In the genomic region with DNA sequence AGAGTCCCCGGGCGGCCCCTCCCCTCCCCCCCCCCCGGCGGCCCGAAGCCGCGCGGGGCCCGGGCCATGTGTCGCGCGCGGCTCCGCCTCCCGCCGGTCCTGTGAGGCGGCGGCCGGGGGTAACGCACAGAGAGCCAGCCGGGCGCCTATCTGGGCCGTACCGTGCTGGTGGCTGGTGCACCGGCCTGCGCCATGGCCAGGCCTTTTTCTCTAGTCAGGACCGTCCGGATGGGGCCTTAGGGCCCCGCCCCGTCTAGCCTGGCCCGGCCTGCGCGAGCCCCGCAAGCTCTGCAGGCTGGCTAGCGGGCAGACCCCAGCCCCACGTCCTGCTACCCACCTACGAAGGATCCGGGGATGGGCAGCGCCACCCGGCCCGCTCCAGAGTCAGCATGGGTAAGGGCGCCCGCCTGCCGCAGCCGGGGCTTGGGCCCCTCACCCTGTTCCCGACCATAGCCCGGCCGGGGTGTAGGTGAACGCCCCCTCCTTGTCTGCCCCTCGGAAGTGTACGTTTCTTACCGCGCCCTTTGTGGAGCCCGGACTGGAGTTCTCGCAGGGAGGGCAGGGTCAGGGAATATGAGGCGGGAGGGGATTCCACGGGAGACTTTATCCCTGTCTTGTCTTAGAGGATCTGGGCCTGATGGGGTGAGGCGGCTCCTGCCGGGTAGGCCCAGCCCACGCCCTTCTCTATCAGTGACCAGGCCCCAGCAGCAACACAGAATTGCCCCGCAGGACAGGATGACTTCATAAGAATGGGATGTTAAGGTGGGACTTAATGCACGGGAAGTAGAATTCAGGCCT, we compare ENCODE assay signal across 1 cellular context.
TF ChIP-seq lines count a peak whose summit lies in the region.

A gene with protein sequence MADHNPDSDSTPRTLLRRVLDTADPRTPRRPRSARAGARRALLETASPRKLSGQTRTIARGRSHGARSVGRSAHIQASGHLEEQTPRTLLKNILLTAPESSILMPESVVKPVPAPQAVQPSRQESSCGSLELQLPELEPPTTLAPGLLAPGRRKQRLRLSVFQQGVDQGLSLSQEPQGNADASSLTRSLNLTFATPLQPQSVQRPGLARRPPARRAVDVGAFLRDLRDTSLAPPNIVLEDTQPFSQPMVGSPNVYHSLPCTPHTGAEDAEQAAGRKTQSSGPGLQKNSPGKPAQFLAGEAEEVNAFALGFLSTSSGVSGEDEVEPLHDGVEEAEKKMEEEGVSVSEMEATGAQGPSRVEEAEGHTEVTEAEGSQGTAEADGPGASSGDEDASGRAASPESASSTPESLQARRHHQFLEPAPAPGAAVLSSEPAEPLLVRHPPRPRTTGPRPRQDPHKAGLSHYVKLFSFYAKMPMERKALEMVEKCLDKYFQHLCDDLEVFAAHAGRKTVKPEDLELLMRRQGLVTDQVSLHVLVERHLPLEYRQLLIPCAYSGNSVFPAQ (minus strand): TSS at position 630 of the 798 bp plus-strand sequence. CDS start 13,834 bp downstream, outside the sequence.

TF ChIP-seq in K562, 482 proteins besides CTCF, POLR2A, EP300 and RAD21 (continued from another document and continues in another):
- TF ChIP-seq, protein P1, sequence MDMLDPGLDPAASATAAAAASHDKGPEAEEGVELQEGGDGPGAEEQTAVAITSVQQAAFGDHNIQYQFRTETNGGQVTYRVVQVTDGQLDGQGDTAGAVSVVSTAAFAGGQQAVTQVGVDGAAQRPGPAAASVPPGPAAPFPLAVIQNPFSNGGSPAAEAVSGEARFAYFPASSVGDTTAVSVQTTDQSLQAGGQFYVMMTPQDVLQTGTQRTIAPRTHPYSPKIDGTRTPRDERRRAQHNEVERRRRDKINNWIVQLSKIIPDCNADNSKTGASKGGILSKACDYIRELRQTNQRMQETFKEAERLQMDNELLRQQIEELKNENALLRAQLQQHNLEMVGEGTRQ (CRISPR knock-in tag; IDR thresholded peaks at IDR 0.05) = no peak
- TF ChIP-seq ILF3 (IDR thresholded peaks at IDR 0.05; ENCODE audit: borderline replicate concordance) (no peak), ZNF695 (CRISPR knock-in tag; IDR thresholded peaks at IDR 0.05) (no peak), PHF8 (IDR thresholded peaks at IDR 0.05; ENCODE audit: borderline replicate concordance, low read length) (peak; percentile 53; the same call in 1 of the 2 replicates), TCF7 (IDR thresholded peaks at IDR 0.05; ENCODE audit: borderline replicate concordance) (no peak), CCNT2 (IDR thresholded peaks at IDR 0.05; ENCODE audit: borderline replicate concordance, extremely low read depth, insufficient read length, low read depth, low read length) (peak; percentile 25), HDAC6 (IDR thresholded peaks at IDR 0.05; ENCODE audit: low read depth, low read length) (no peak), PCBP2 (IDR thresholded peaks at IDR 0.05; ENCODE audit: low read depth, low read length, poor library complexity, severe bottlenecking) (no peak), ZNF589 (CRISPR knock-in tag; IDR thresholded peaks at IDR 0.05; ENCODE audit: low read depth) (no peak), POLR2H (tag; IDR thresholded peaks at IDR 0.05; ENCODE audit: low read depth) (no peak), SMAD2 (IDR thresholded peaks at IDR 0.05; ENCODE audit: low read depth, low read length) (no peak), SUPT5H (IDR thresholded peaks at IDR 0.05) (peak; percentile 28; the same call in 1 of the 2 replicates), KLF1 (tag; IDR thresholded peaks at IDR 0.05) (no peak)
- TF ChIP-seq, protein P2, sequence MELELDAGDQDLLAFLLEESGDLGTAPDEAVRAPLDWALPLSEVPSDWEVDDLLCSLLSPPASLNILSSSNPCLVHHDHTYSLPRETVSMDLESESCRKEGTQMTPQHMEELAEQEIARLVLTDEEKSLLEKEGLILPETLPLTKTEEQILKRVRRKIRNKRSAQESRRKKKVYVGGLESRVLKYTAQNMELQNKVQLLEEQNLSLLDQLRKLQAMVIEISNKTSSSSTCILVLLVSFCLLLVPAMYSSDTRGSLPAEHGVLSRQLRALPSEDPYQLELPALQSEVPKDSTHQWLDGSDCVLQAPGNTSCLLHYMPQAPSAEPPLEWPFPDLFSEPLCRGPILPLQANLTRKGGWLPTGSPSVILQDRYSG (tag; conservative IDR thresholded peaks at IDR 0.05; ENCODE audit: low read depth) = no peak
- TF ChIP-seq, protein P3, sequence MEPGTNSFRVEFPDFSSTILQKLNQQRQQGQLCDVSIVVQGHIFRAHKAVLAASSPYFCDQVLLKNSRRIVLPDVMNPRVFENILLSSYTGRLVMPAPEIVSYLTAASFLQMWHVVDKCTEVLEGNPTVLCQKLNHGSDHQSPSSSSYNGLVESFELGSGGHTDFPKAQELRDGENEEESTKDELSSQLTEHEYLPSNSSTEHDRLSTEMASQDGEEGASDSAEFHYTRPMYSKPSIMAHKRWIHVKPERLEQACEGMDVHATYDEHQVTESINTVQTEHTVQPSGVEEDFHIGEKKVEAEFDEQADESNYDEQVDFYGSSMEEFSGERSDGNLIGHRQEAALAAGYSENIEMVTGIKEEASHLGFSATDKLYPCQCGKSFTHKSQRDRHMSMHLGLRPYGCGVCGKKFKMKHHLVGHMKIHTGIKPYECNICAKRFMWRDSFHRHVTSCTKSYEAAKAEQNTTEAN (CRISPR knock-in tag; IDR thresholded peaks at IDR 0.05) = 0 out of 2 replicates have a peak, but pooled peaks have one; percentile 45
- TF ChIP-seq, protein P4, sequence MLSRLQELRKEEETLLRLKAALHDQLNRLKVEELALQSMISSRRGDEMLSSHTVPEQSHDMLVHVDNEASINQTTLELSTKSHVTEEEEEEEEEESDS (CRISPR knock-in tag; IDR thresholded peaks at IDR 0.05) = no peak
- TF ChIP-seq, protein P5, sequence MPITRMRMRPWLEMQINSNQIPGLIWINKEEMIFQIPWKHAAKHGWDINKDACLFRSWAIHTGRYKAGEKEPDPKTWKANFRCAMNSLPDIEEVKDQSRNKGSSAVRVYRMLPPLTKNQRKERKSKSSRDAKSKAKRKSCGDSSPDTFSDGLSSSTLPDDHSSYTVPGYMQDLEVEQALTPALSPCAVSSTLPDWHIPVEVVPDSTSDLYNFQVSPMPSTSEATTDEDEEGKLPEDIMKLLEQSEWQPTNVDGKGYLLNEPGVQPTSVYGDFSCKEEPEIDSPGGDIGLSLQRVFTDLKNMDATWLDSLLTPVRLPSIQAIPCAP (CRISPR knock-in tag; IDR thresholded peaks at IDR 0.05; ENCODE audit: borderline replicate concordance) = no peak
- TF ChIP-seq, protein P6, sequence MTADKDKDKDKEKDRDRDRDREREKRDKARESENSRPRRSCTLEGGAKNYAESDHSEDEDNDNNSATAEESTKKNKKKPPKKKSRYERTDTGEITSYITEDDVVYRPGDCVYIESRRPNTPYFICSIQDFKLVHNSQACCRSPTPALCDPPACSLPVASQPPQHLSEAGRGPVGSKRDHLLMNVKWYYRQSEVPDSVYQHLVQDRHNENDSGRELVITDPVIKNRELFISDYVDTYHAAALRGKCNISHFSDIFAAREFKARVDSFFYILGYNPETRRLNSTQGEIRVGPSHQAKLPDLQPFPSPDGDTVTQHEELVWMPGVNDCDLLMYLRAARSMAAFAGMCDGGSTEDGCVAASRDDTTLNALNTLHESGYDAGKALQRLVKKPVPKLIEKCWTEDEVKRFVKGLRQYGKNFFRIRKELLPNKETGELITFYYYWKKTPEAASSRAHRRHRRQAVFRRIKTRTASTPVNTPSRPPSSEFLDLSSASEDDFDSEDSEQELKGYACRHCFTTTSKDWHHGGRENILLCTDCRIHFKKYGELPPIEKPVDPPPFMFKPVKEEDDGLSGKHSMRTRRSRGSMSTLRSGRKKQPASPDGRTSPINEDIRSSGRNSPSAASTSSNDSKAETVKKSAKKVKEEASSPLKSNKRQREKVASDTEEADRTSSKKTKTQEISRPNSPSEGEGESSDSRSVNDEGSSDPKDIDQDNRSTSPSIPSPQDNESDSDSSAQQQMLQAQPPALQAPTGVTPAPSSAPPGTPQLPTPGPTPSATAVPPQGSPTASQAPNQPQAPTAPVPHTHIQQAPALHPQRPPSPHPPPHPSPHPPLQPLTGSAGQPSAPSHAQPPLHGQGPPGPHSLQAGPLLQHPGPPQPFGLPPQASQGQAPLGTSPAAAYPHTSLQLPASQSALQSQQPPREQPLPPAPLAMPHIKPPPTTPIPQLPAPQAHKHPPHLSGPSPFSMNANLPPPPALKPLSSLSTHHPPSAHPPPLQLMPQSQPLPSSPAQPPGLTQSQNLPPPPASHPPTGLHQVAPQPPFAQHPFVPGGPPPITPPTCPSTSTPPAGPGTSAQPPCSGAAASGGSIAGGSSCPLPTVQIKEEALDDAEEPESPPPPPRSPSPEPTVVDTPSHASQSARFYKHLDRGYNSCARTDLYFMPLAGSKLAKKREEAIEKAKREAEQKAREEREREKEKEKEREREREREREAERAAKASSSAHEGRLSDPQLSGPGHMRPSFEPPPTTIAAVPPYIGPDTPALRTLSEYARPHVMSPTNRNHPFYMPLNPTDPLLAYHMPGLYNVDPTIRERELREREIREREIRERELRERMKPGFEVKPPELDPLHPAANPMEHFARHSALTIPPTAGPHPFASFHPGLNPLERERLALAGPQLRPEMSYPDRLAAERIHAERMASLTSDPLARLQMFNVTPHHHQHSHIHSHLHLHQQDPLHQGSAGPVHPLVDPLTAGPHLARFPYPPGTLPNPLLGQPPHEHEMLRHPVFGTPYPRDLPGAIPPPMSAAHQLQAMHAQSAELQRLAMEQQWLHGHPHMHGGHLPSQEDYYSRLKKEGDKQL (CRISPR knock-in tag; IDR thresholded peaks at IDR 0.05; ENCODE audit: borderline replicate concordance) = no peak
- TF ChIP-seq, protein P7, sequence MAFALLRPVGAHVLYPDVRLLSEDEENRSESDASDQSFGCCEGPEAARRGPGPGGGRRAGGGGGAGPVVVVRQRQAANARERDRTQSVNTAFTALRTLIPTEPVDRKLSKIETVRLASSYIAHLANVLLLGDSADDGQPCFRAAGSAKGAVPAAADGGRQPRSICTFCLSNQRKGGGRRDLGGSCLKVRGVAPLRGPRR (CRISPR knock-in tag; IDR thresholded peaks at IDR 0.05) = no peak
- TF ChIP-seq, protein P8, sequence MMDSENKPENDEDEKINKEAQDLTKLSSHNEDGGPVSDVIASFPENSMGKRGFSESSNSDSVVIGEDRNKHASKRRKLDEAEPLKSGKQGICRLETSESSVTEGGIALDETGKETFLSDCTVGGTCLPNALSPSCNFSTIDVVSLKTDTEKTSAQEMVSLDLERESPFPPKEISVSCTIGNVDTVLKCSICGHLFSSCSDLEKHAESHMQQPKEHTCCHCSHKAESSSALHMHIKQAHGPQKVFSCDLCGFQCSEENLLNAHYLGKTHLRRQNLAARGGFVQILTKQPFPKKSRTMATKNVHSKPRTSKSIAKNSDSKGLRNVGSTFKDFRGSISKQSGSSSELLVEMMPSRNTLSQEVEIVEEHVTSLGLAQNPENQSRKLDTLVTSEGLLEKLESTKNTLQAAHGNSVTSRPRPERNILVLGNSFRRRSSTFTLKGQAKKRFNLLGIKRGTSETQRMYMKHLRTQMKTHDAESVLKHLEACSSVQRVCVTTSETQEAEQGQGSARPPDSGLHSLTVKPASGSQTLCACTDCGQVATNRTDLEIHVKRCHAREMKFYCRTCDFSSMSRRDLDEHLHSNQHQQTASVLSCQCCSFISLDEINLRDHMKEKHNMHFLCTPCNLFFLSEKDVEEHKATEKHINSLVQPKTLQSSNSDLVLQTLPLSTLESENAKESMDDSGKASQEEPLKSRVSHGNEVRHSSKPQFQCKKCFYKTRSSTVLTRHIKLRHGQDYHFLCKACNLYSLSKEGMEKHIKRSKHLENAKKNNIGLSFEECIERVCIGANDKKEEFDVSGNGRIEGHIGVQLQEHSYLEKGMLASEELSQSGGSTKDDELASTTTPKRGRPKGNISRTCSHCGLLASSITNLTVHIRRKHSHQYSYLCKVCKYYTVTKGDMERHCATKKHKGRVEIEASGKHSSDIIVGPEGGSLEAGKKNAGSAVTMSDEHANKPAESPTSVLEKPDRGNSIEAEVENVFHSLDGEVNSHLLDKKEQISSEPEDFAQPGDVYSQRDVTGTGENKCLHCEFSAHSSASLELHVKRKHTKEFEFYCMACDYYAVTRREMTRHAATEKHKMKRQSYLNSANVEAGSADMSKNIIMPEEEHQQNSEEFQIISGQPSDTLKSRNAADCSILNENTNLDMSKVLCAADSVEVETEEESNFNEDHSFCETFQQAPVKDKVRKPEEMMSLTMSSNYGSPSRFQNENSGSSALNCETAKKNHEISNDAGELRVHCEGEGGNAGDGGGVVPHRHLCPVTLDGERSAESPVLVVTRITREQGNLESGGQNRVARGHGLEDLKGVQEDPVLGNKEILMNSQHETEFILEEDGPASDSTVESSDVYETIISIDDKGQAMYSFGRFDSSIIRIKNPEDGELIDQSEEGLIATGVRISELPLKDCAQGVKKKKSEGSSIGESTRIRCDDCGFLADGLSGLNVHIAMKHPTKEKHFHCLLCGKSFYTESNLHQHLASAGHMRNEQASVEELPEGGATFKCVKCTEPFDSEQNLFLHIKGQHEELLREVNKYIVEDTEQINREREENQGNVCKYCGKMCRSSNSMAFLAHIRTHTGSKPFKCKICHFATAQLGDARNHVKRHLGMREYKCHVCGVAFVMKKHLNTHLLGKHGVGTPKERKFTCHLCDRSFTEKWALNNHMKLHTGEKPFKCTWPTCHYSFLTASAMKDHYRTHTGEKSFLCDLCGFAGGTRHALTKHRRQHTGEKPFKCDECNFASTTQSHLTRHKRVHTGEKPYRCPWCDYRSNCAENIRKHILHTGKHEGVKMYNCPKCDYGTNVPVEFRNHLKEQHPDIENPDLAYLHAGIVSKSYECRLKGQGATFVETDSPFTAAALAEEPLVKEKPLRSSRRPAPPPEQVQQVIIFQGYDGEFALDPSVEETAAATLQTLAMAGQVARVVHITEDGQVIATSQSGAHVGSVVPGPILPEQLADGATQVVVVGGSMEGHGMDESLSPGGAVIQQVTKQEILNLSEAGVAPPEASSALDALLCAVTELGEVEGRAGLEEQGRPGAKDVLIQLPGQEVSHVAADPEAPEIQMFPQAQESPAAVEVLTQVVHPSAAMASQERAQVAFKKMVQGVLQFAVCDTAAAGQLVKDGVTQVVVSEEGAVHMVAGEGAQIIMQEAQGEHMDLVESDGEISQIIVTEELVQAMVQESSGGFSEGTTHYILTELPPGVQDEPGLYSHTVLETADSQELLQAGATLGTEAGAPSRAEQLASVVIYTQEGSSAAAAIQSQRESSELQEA (IDR thresholded peaks at IDR 0.05; ENCODE audit: low read depth) = no peak
- TF ChIP-seq, protein P9, sequence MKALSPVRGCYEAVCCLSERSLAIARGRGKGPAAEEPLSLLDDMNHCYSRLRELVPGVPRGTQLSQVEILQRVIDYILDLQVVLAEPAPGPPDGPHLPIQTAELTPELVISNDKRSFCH (CRISPR knock-in tag; IDR thresholded peaks at IDR 0.05) = no peak
- TF ChIP-seq, protein P9 (tag; IDR thresholded peaks at IDR 0.05) = no peak
